In genomic region chr5:93422652-93423332, GRCh38 we compare ENCODE assay signal across 22 cellular contexts.
DNase-seq lines count a peak whose midpoint lies in the region; ATAC-seq and TF ChIP-seq lines count a peak whose summit lies in the region.
"Had no signal": no experiment of that assay in that cellular context is flagged by ENCODE, and none has a peak within 500 bp of the region (broad histone marks: within the 10 kb centered on the region; RNA-seq: fewer than 3 reads in every experiment).

No MANE protein-coding gene starts in this region.

- TF ChIP-seq POLR2A in GM18505 (IDR thresholded peaks at IDR 0.05; ENCODE audit: borderline replicate concordance, extremely low read depth, insufficient read depth, insufficient read length): no peak

- H3K4ac ChIP-seq in mesenchymal stem cell (ENCODE audit: low read depth in 1 of 2, low read length in 2 of 2): peak overlapping the region in 1 of 2 experiments; percentile 37

- H3K4me1 ChIP-seq in HUES48 (ENCODE audit: control insufficient read depth, insufficient read depth, low read length): peaks cover 45% of the 10 kb centered on the region
- peaks cover 38% of the 10 kb centered on the region for H3K4me1 ChIP-seq in ectodermal cell (ENCODE audit: control insufficient read depth, insufficient read depth, low read length)
- peaks cover 9% of the 10 kb centered on the region for H3K4me1 ChIP-seq in mesenchymal stem cell (ENCODE audit: control insufficient read depth, insufficient read depth, low read depth, low read length)
- H3K4me1 ChIP-seq: foreskin keratinocyte had no signal

- H3K4me3 Mint-ChIP-seq in natural killer cell treated with Interleukin-12 subunit alpha and Interleukin-12 subunit beta and Interleukin-15 and Interleukin-18, amount 100 ng/mL, for 72 hours: no peak overlapping the region
- H3K4me3 Mint-ChIP-seq: activated CD4-positive, alpha-beta memory T cell treated with anti-CD3 and anti-CD28 coated beads, Interleukin-2, amount 10 ng/mL, durations not matched to agents 7 days and 5 days; CD14-positive monocyte had no signal

- no peaks in the 10 kb centered on the region for H3K36me3 Mint-ChIP-seq in natural killer cell treated with Interleukin-12 subunit alpha and Interleukin-12 subunit beta and Interleukin-15 and Interleukin-18, amount 100 ng/mL, for 72 hours
- H3K36me3 Mint-ChIP-seq: CD14-positive monocyte had no signal

- H3K9me3 ChIP-seq in HUES48 (ENCODE audit: control insufficient read depth, insufficient read depth, low read length): no peaks in the 10 kb centered on the region
- H3K9me3 ChIP-seq in ectodermal cell (ENCODE audit: control insufficient read depth, low read length): no peaks in the 10 kb centered on the region
- H3K9me3 ChIP-seq in mesenchymal stem cell (ENCODE audit: control insufficient read depth, low read length): no peaks in the 10 kb centered on the region

- H2BK5ac ChIP-seq in mesenchymal stem cell (ENCODE audit: low read depth, low read length, poor library complexity, severe bottlenecking): no peak overlapping the region

- no peak overlapping the region for H3K4me3 ChIP-seq in HUES48 (ENCODE audit: low read depth, low read length)
- no peak overlapping the region for H3K4me3 ChIP-seq in ectodermal cell (ENCODE audit: insufficient read depth, low read depth, low read length)
- H3K4me3 ChIP-seq in mesenchymal stem cell (ENCODE audit: insufficient read depth in 1 of 2, low read depth in 1 of 2, low read length in 2 of 2): no peak overlapping the region
- H3K4me3 ChIP-seq: GM23248 had no signal

- H3K27me3 Mint-ChIP-seq in natural killer cell treated with Interleukin-12 subunit alpha and Interleukin-12 subunit beta and Interleukin-15 and Interleukin-18, amount 100 ng/mL, for 72 hours: peaks cover 0 to 7% of the 10 kb centered on the region in 2 donors

- H2BK12ac ChIP-seq in mesenchymal stem cell (ENCODE audit: low read length in 2 of 2): peak overlapping the region in 1 of 2 experiments; percentile 31

- H2BK120ac ChIP-seq in mesenchymal stem cell (ENCODE audit: low read depth, low read length): no peak overlapping the region

- no peak overlapping the region for H2AFZ ChIP-seq in mesenchymal stem cell (ENCODE audit: low read depth, low read length)
- H2AFZ ChIP-seq: GM23248 had no signal

- H3K27ac ChIP-seq in HUES48 (ENCODE audit: low read depth, low read length) (peak overlapping the region; percentile 67), ectodermal cell (ENCODE audit: insufficient read depth, low read depth, low read length, poor library complexity, severe bottlenecking) (peak overlapping the region; percentile 28), mesenchymal stem cell (ENCODE audit: low read length, poor library complexity, severe bottlenecking) (peak overlapping the region; percentile 22)
- H3K27ac ChIP-seq: epithelial cell of prostate, foreskin keratinocyte, GM23248, RWPE1 had no signal

- no peak overlapping the region for H3K18ac ChIP-seq in mesenchymal stem cell (ENCODE audit: low read depth in 1 of 2, low read length in 2 of 2)

- H3K27ac Mint-ChIP-seq in natural killer cell treated with Interleukin-12 subunit alpha and Interleukin-12 subunit beta and Interleukin-15 and Interleukin-18, amount 100 ng/mL, for 72 hours: no peak overlapping the region
- H3K27ac Mint-ChIP-seq: activated CD4-positive, alpha-beta memory T cell treated with anti-CD3 and anti-CD28 coated beads, Interleukin-2, amount 10 ng/mL, durations not matched to agents 7 days and 5 days; CD14-positive monocyte had no signal

- H3K9ac ChIP-seq in HUES48 (ENCODE audit: low read depth, low read length) (no peak overlapping the region; the same call in 1 of the 2 replicates), mesenchymal stem cell (ENCODE audit: low read length) (no peak overlapping the region)
- H3K9ac ChIP-seq: GM23248 had no signal

- H3K23ac ChIP-seq in mesenchymal stem cell (ENCODE audit: low read length in 2 of 2): no peak overlapping the region

- no peak overlapping the region for H4K91ac ChIP-seq in mesenchymal stem cell (ENCODE audit: low read length)

- no peak overlapping the region for H3K4me2 ChIP-seq in mesenchymal stem cell (ENCODE audit: low read length, poor library complexity, severe bottlenecking)

- no peak overlapping the region for H2BK15ac ChIP-seq in mesenchymal stem cell (ENCODE audit: low read depth, poor library complexity, severe bottlenecking)

- DNase-seq in NCI-H524 (lab: John Stamatoyannopoulos, UW) (peak; percentile 58 to 86), mesenchymal stem cell (no peak), H4 (ENCODE audit: low spot score) (no peak)
- no peak for DNase-seq in natural killer cell treated with Interleukin-12 subunit alpha and Interleukin-12 subunit beta and Interleukin-15 and Interleukin-18, amount 100 ng/mL, for 72 hours (ENCODE audit: low spot score)
- DNase-seq: activated CD4-positive, alpha-beta memory T cell treated with anti-CD3 and anti-CD28 coated beads, Interleukin-2, amount 10 ng/mL, durations not matched to agents 7 days and 5 days; activated effector memory CD4-positive, alpha-beta T cell treated with Interleukin-2 at 50 U/mL for 16 hours; GM23248; hippocampal formation; KG1; mammary epithelial cell; NCI-H1930; NCI-H510A; stimulated activated CD4-positive, alpha-beta T cell treated with anti-CD3 and anti-CD28 coated beads, Interleukin-4, amount 100 ng/mL, for 1 hour; stimulated activated naive CD4-positive, alpha-beta T cell treated with Interleukin-2 at 50 U/mL for 16 hours had no signal

- WGBS in ectodermal cell, 2 experiments: 19 to 20% methylated on average over 4 to 5 of the region's 5 CpGs
- 68% methylated on average over 4 of the region's 5 CpGs for WGBS in mesenchymal stem cell

- no peaks in the 10 kb centered on the region for H3K36me3 ChIP-seq in HUES48 (ENCODE audit: control insufficient read depth, insufficient read depth, low read length)
- no peaks in the 10 kb centered on the region for H3K36me3 ChIP-seq in ectodermal cell (ENCODE audit: control insufficient read depth, insufficient read depth, low read length)
- H3K36me3 ChIP-seq in mesenchymal stem cell (ENCODE audit: control insufficient read depth in 1 of 2, insufficient read depth in 2 of 2, low read depth in 1 of 2, low read length in 2 of 2): no peaks in the 10 kb centered on the region

- no peak overlapping the region for H3K14ac ChIP-seq in mesenchymal stem cell (ENCODE audit: low read length in 2 of 2)

- no peaks in the 10 kb centered on the region for H3K4me1 Mint-ChIP-seq in natural killer cell treated with Interleukin-12 subunit alpha and Interleukin-12 subunit beta and Interleukin-15 and Interleukin-18, amount 100 ng/mL, for 72 hours (ENCODE audit: low read depth in 2 of 2)
- H3K4me1 Mint-ChIP-seq: activated CD4-positive, alpha-beta memory T cell treated with anti-CD3 and anti-CD28 coated beads, Interleukin-2, amount 10 ng/mL, durations not matched to agents 7 days and 5 days; CD14-positive monocyte had no signal

- ATAC-seq in natural killer cell treated with Interleukin-12 subunit alpha and Interleukin-12 subunit beta and Interleukin-15 and Interleukin-18, amount 100 ng/mL, for 72 hours: no peak
- no peak for ATAC-seq in GM18505 (IDR thresholded peaks at IDR 0.05; ENCODE audit: unreplicated experiment)
- ATAC-seq: activated CD4-positive, CD25-positive, alpha-beta regulatory T cell treated with anti-CD3 and anti-CD28 coated beads, Interleukin-2, amount 50 U/mL, for 24 hours had no signal

- no peak overlapping the region for H2AK5ac ChIP-seq in mesenchymal stem cell (ENCODE audit: low read length, severe bottlenecking)

- peaks cover 2% of the 10 kb centered on the region for H3K9me3 Mint-ChIP-seq in natural killer cell treated with Interleukin-12 subunit alpha and Interleukin-12 subunit beta and Interleukin-15 and Interleukin-18, amount 100 ng/mL, for 72 hours
- H3K9me3 Mint-ChIP-seq: activated CD4-positive, alpha-beta memory T cell treated with anti-CD3 and anti-CD28 coated beads, Interleukin-2, amount 10 ng/mL, durations not matched to agents 7 days and 5 days had no signal

- no peak overlapping the region for H4K8ac ChIP-seq in mesenchymal stem cell (ENCODE audit: low read length)

- no peaks in the 10 kb centered on the region for H3K27me3 ChIP-seq in HUES48 (ENCODE audit: control insufficient read depth, insufficient read depth, low read length)
- H3K27me3 ChIP-seq in ectodermal cell (ENCODE audit: control insufficient read depth, insufficient read depth, low read length, poor library complexity, severe bottlenecking): no peaks in the 10 kb centered on the region
- no peaks in the 10 kb centered on the region for H3K27me3 ChIP-seq in mesenchymal stem cell (ENCODE audit: control insufficient read depth in 1 of 2, insufficient read depth in 1 of 2, low read length in 2 of 2)

- peaks cover 1% of the 10 kb centered on the region for H3K79me1 ChIP-seq in mesenchymal stem cell (replicated peaks; ENCODE audit: low read length, poor library complexity, severe bottlenecking)

Comparison
In these comparisons a context has a peak if more than half of its experiments do, and no peak if none do; other contexts are left out.
1. DNase-seq: peak in NCI-H524 (2 of 2); none in mesenchymal stem cell (single experiment), H4 (single experiment) and natural killer cell treated with Interleukin-12 subunit alpha and Interleukin-12 subunit beta and Interleukin-15 and Interleukin-18, amount 100 ng/mL, for 72 hours (single experiment).
2. Peak in every context shown above with its lines, with median percentiles within 50 percentile points of each other: H3K27ac ChIP-seq.